In genomic region chr10:79608505-79609375, GRCh38 we compare ENCODE assay signal across 8 cellular contexts. TPM values are rescaled to one million over a fixed set of nuclear protein-coding genes. Genes with fewer than 3 reads are reported as not detected.
DNase-seq lines count a peak whose midpoint lies in the region; ATAC-seq and TF ChIP-seq lines count a peak whose summit lies in the region.

No MANE protein-coding gene starts in this region.

- no peak overlapping the region for H3K27ac Mint-ChIP-seq in activated CD4-positive, alpha-beta memory T cell treated with anti-CD3 and anti-CD28 coated beads for 36 hours

- CTCF ChIA-PET in activated CD4-positive, alpha-beta memory T cell treated with anti-CD3 and anti-CD28 coated beads for 36 hours (lab: Charles Lee) = interaction anchor here (1.2 to 4.3 kb wide), 3 partner anchors 22 to 71 kb away, joined by 4 to 19 read pairs (median 5); no protein-coding TSS in a partner anchor
- CTCF ChIA-PET in PC-3 (lab: Charles Lee) = no interaction called here

- DNase-seq in NCI-H510A treated with DMSO at 0.1 percent for 48 hours (lab: John Stamatoyannopoulos, UW) = peak; percentile 4
- DNase-seq in NCI-H510A (lab: John Stamatoyannopoulos, UW) = no peak
- peak; percentile 24 for DNase-seq in HuH-7.5 (ENCODE audit: low spot score)
- peak; percentile 59 for DNase-seq in activated CD4-positive, alpha-beta memory T cell treated with anti-CD3 and anti-CD28 coated beads for 36 hours
- peak; percentile 8 for DNase-seq in foreskin melanocyte
- peak; percentile 10 to 44 (median 21) for DNase-seq in stimulated activated CD4-positive, alpha-beta T cell treated with anti-CD3 and anti-CD28 coated beads, Interleukin-12 subunit alpha, Interleukin-12 subunit beta, amount 100 ng/mL, for 48 hours (ENCODE audit: low read depth in 2 of 3, low spot score in 1 of 3)
- DNase-seq in PC-3 = no peak

- no peak overlapping the region for H3K27ac ChIP-seq in PC-3 (ENCODE audit: low read length)

- no peaks in the 10 kb centered on the region for H3K4me1 Mint-ChIP-seq in activated CD4-positive, alpha-beta memory T cell treated with anti-CD3 and anti-CD28 coated beads for 36 hours (ENCODE audit: low read depth)

- no peaks in the 10 kb centered on the region; the same call in 1 of the 2 replicates for H3K36me3 ChIP-seq in PC-3 (ENCODE audit: low read depth, low read length)

- no peaks in the 10 kb centered on the region for H3K4me1 ChIP-seq in PC-3 (ENCODE audit: insufficient read depth, low read length)

- peaks cover 3% of the 10 kb centered on the region for H3K27me3 Mint-ChIP-seq in activated CD4-positive, alpha-beta memory T cell treated with anti-CD3 and anti-CD28 coated beads for 36 hours

- H3K4me3 ChIP-seq in PC-3 (ENCODE audit: low read length) = no peak overlapping the region

- H3K9ac ChIP-seq in PC-3 (ENCODE audit: low read length) = no peak overlapping the region

- H2AFZ ChIP-seq in PC-3 (ENCODE audit: low read length) = no peak overlapping the region

- TF ChIP-seq CTCF in PC-3 (conservative IDR thresholded peaks at IDR 0.05; ENCODE audit: low read depth, low read length) = no peak

- no peak overlapping the region for H3K4me2 ChIP-seq in PC-3 (ENCODE audit: low read length)

- H3K36me3 Mint-ChIP-seq in activated CD4-positive, alpha-beta memory T cell treated with anti-CD3 and anti-CD28 coated beads for 36 hours = no peaks in the 10 kb centered on the region

- ATAC-seq in HG03097 (IDR thresholded peaks at IDR 0.05; ENCODE audit: low FRiP score, unreplicated experiment) = no peak
- no peak for ATAC-seq in PC-3

- intact Hi-C loops in activated CD4-positive, alpha-beta memory T cell treated with anti-CD3 and anti-CD28 coated beads for 36 hours (cut with micrococcal nuclease) = loop anchor here (1.0 to 2.0 kb wide), 2 partner anchors 46 to 72 kb away; no protein-coding TSS in a partner anchor
- intact Hi-C loops in PC-3 (cut with micrococcal nuclease) = no loop called here

- no peaks in the 10 kb centered on the region for H4K20me1 ChIP-seq in PC-3 (ENCODE audit: low read length)

- peaks cover under 1% of the 10 kb centered on the region for H3K9me3 Mint-ChIP-seq in activated CD4-positive, alpha-beta memory T cell treated with anti-CD3 and anti-CD28 coated beads for 36 hours

- H3K4me3 Mint-ChIP-seq in activated CD4-positive, alpha-beta memory T cell treated with anti-CD3 and anti-CD28 coated beads for 36 hours = no peak overlapping the region

- H3K27me3 ChIP-seq in PC-3 (ENCODE audit: low read length) = no peaks in the 10 kb centered on the region

- no peaks in the 10 kb centered on the region for H3K79me2 ChIP-seq in PC-3 (ENCODE audit: low read length)

- POLR2A ChIA-PET in activated CD4-positive, alpha-beta memory T cell treated with anti-CD3 and anti-CD28 coated beads for 36 hours (lab: Charles Lee) = no interaction called here
- POLR2A ChIA-PET in PC-3 (lab: Charles Lee; ENCODE audit: unreplicated experiment) = no interaction called here

- H3K9me2 ChIP-seq in PC-3 (replicated peaks; ENCODE audit: low read length) = no peaks in the 10 kb centered on the region

- BruUV-seq in PC-3 (replicated peaks; lab: Mats Ljungman, UMichigan) = no TSS peak

- no peaks in the 10 kb centered on the region for H3K9me3 ChIP-seq in PC-3 (ENCODE audit: low read length)

- H3F3A ChIP-seq in PC-3 (ENCODE audit: low read length, unreplicated experiment) = no peaks in the 10 kb centered on the region

RNA-seq across cellular contexts. Expression of gene SFTPA1, which starts 2.0 kb away (rescaled TPM):
- total RNA-seq in activated CD4-positive, alpha-beta memory T cell treated with anti-CD3 and anti-CD28 coated beads for 36 hours = not detected
- total RNA-seq in PC-3 (2014; rRNA removed) = not detected in 2 replicates

RNA-seq across cellular contexts. Expression of gene SFTPA2, which starts 48.5 kb away (rescaled TPM):
- total RNA-seq in activated CD4-positive, alpha-beta memory T cell treated with anti-CD3 and anti-CD28 coated beads for 36 hours = not detected
- total RNA-seq in PC-3 (2014; rRNA removed) = not detected in 2 replicates

Comparison
In these comparisons a context has a peak if more than half of its experiments do, and no peak if none do; other contexts are left out.
1. DNase-seq: peak in NCI-H510A treated with DMSO at 0.1 percent for 48 hours (single experiment), HuH-7.5 (single experiment), activated CD4-positive, alpha-beta memory T cell treated with anti-CD3 and anti-CD28 coated beads for 36 hours (single experiment), foreskin melanocyte (single experiment) and stimulated activated CD4-positive, alpha-beta T cell treated with anti-CD3 and anti-CD28 coated beads, Interleukin-12 subunit alpha, Interleukin-12 subunit beta, amount 100 ng/mL, for 48 hours (3 of 3); none in NCI-H510A (single experiment) and PC-3 (single experiment).